ENCODE assay signal across 1 cellular context in the genomic region with DNA sequence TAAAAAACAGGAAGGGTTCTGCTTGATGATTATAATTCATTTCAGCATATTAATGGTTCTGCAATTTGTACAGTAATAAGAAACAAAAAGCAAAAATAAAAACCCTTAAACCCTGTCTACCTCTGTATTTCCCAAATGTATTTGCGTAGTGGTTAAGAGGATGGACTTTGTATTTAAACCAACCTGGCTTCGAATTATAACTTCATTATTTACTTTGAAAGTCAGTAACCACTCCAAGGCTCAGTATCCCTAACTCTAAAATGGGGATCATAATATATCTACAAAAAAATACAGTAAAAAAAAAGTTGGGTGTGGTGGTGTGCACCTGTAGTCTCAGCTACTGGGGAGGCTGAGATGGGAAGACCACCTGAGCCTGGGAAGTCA.
TF ChIP-seq lines count a peak whose summit lies in the region.

No MANE protein-coding gene starts in this region.

TF ChIP-seq in IMR-90, 13 proteins besides CTCF, POLR2A, EP300 and RAD21:
- TF ChIP-seq SMC3 (IDR thresholded peaks at IDR 0.05; ENCODE audit: low read depth, low read length) (no peak), NFE2L2 (IDR thresholded peaks at IDR 0.05; ENCODE audit: low read depth, low read length) (no peak)
